ENCODE assay signal across 2 cellular contexts in genomic region chr3:124833710-124834332, GRCh38.
TF ChIP-seq lines count a peak whose summit lies in the region.

No MANE protein-coding gene starts in this region.

TF ChIP-seq in SK-N-SH, 30 proteins besides CTCF, POLR2A, EP300 and RAD21:
- no peak for TF ChIP-seq REST (IDR thresholded peaks at IDR 0.05; ENCODE audit: low read depth, low read length)
- TF ChIP-seq YY1 (IDR thresholded peaks at IDR 0.05; ENCODE audit: low read depth): no peak
- no peak for TF ChIP-seq MAX (IDR thresholded peaks at IDR 0.05; ENCODE audit: low read depth)
- TF ChIP-seq MEF2A (IDR thresholded peaks at IDR 0.05; ENCODE audit: borderline replicate concordance, low read depth): no peak
- TF ChIP-seq FOXJ3 (CRISPR knock-in tag; IDR thresholded peaks at IDR 0.05): no peak
- TF ChIP-seq TAF1 (IDR thresholded peaks at IDR 0.05; ENCODE audit: borderline replicate concordance, low read depth, low read length): no peak

TF ChIP-seq in SK-N-SH treated with all-trans-retinoic acid at 6 μM for 48 hours, 23 proteins besides CTCF, POLR2A, EP300 and RAD21 (continued from another document):
- no peak for TF ChIP-seq CREB5 (CRISPR knock-in tag; IDR thresholded peaks at IDR 0.05; ENCODE audit: low read depth)
- no peak for TF ChIP-seq ZFP3 (CRISPR knock-in tag; IDR thresholded peaks at IDR 0.05)
- no peak for TF ChIP-seq ZNF70 (CRISPR knock-in tag; IDR thresholded peaks at IDR 0.05)
- TF ChIP-seq PATZ1 (CRISPR knock-in tag; IDR thresholded peaks at IDR 0.05; ENCODE audit: borderline replicate concordance): no peak
